10 cellular contexts compared by ENCODE assay signal in the genomic region with DNA sequence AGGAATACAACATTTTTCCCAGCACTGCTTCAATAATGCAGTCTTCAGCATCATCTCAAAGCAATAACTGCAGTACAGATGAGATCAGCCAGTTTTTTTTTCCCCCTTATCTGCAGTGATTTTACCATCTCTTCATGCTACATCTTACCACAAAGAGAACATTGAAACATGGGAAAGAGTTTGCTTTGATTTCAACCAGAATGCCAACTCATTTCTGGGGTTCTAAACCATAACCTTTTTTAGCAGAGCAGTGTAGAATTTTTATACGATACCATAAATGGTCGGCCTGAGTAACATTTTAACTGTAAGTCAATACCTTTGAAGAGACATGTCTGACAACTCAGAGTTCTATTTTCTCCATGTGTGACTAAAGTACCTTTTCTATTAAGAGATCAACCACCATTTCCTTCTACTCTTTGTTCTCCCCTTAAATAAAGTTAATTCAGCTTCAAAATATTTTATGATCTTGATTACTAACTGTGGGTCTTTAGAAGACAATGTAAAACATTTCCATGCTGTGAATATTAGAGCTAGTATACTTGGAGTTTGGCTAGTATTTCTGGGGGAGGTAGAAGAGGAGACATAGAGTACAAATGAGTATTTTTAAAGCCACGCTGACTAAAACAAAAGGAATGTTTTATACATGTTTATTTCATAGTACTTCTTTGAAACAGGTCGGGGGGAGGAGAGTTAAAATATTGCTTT.
DNase-seq lines count a peak whose midpoint lies in the region; ATAC-seq and TF ChIP-seq lines count a peak whose summit lies in the region.
"Had no signal": no experiment of that assay in that cellular context is flagged by ENCODE, and none has a peak within 500 bp of the region (broad histone marks: within the 10 kb centered on the region; RNA-seq: fewer than 3 reads in every experiment).

No MANE protein-coding gene starts in this region.

- CTCF ChIA-PET in T-cell (lab: Charles Lee): no interaction called here

- intact Hi-C loops in thyroid gland (cut with DNase I) (no loop called here), lower leg skin (cut with DNase I; ENCODE audit: low total_unique reads) (no loop called here)

- H3K36me3 Mint-ChIP-seq in memory B cell (peaks cover 11% of the 10 kb centered on the region), T-cell (peaks cover 43% of the 10 kb centered on the region)

- H3K36me3 ChIP-seq in OCI-LY3 (replicated peaks; ENCODE audit: low read depth, low read length): peaks cover 13% of the 10 kb centered on the region
- no peaks in the 10 kb centered on the region for H3K36me3 ChIP-seq in thyroid gland

- H3K27me3 ChIP-seq in OCI-LY3 (ENCODE audit: low read depth, low read length): no peaks in the 10 kb centered on the region
- H3K27me3 ChIP-seq in thyroid gland: no peaks in the 10 kb centered on the region

- H3K27ac Mint-ChIP-seq in memory B cell (peak overlapping the region; percentile 12), T-cell (peak overlapping the region in 1 of 2 donors; percentile 45)

- peaks cover 39% of the 10 kb centered on the region for H3K4me1 ChIP-seq in OCI-LY3 (ENCODE audit: low read length)
- H3K4me1 ChIP-seq in thyroid gland: peaks cover 0 to 14% of the 10 kb centered on the region in 2 donors

- DNase-seq in memory B cell (ENCODE audit: low spot score in 2 of 2) (no peak), T-cell (no peak), DMS114 treated with DMSO at 0.1 percent for 48 hours (lab: John Stamatoyannopoulos, UW; ENCODE audit: unreplicated experiment) (no peak), thyroid gland (no peak), lower leg skin (ENCODE audit: low spot score in 2 of 2) (no peak)
- DNase-seq: activated CD4-positive, CD25-positive, alpha-beta regulatory T cell treated with anti-CD3 and anti-CD28 coated beads, Interleukin-2, amount 50 U/mL, for 72 hours; NCI-H1436 treated with DMSO at 0.1 percent for 48 hours had no signal

- TF ChIP-seq POLR2A in GM18505 (IDR thresholded peaks at IDR 0.05; ENCODE audit: borderline replicate concordance, extremely low read depth, insufficient read depth, insufficient read length): no peak
- TF ChIP-seq POLR2A in thyroid gland (IDR thresholded peaks at IDR 0.05): no peak
- no peak for TF ChIP-seq POLR2A in lower leg skin (IDR thresholded peaks at IDR 0.05)

- no peak overlapping the region for H2AFZ ChIP-seq in OCI-LY3 (ENCODE audit: low read depth, low read length)

- H3K4me2 ChIP-seq in OCI-LY3 (ENCODE audit: low read length): peak overlapping the region; percentile 65

- ATAC-seq in GM18505 (IDR thresholded peaks at IDR 0.05; ENCODE audit: unreplicated experiment) (peak; percentile 59), GM21619 (IDR thresholded peaks at IDR 0.05; ENCODE audit: unreplicated experiment) (peak; percentile 59), memory B cell (ENCODE audit: low read depth) (no peak), T-cell (replicated peaks in 1 of 4) (no peak)

- H3K79me2 ChIP-seq in OCI-LY3 (ENCODE audit: low read length): peaks cover 10% of the 10 kb centered on the region

- peak overlapping the region; percentile 42 for H3K9ac ChIP-seq in OCI-LY3 (ENCODE audit: low read length)

- no peak overlapping the region for H3K4me3 Mint-ChIP-seq in memory B cell
- H3K4me3 Mint-ChIP-seq in T-cell: no peak overlapping the region

- H3K9me3 Mint-ChIP-seq in memory B cell (no peaks in the 10 kb centered on the region), T-cell (no peaks in the 10 kb centered on the region)

- no peak for TF ChIP-seq CTCF in OCI-LY3 (IDR thresholded peaks at IDR 0.05; ENCODE audit: low read depth, low read length)
- TF ChIP-seq CTCF in thyroid gland (IDR thresholded peaks at IDR 0.05): no peak
- TF ChIP-seq CTCF in lower leg skin (IDR thresholded peaks at IDR 0.05): no peak

- H4K20me1 ChIP-seq in OCI-LY3 (ENCODE audit: insufficient read depth, low read length): peaks cover under 1% of the 10 kb centered on the region; the same call in 1 of the 2 replicates

- WGBS in thyroid gland, 2 donors: 68 to 70% methylated on average over 4 of the region's 4 CpGs
- 47 to 66% methylated on average over 4 of the region's 4 CpGs for WGBS in lower leg skin, 2 donors

- POLR2A ChIA-PET in T-cell (lab: Charles Lee): no interaction called here

- H3K4me3 ChIP-seq in OCI-LY3 (ENCODE audit: low read length) (peak overlapping the region; percentile 25), thyroid gland (replicated peaks in 1 of 3) (no peak overlapping the region), lower leg skin (ENCODE audit: low read depth, poor library complexity, severe bottlenecking) (no peak overlapping the region)

- H3K4me1 Mint-ChIP-seq in memory B cell (peaks cover 23% of the 10 kb centered on the region), T-cell (peaks cover 24 to 25% (median 24%) of the 10 kb centered on the region in 3 donors)

- no peaks in the 10 kb centered on the region for H3K27me3 Mint-ChIP-seq in memory B cell
- no peaks in the 10 kb centered on the region for H3K27me3 Mint-ChIP-seq in T-cell

- H3K9me3 ChIP-seq in OCI-LY3 (ENCODE audit: insufficient read depth, low read length): no peaks in the 10 kb centered on the region
- no peaks in the 10 kb centered on the region for H3K9me3 ChIP-seq in thyroid gland

- H3K27ac ChIP-seq in OCI-LY3 (ENCODE audit: low read length): peak overlapping the region; percentile 76
- H3K27ac ChIP-seq in thyroid gland: no peak overlapping the region

Comparison
In these comparisons a context has a peak if more than half of its experiments do, and no peak if none do; other contexts are left out.
1. ATAC-seq: peak in GM18505 (single experiment) and GM21619 (single experiment); none in memory B cell (single experiment) and T-cell (0 of 4).